In the genomic region with DNA sequence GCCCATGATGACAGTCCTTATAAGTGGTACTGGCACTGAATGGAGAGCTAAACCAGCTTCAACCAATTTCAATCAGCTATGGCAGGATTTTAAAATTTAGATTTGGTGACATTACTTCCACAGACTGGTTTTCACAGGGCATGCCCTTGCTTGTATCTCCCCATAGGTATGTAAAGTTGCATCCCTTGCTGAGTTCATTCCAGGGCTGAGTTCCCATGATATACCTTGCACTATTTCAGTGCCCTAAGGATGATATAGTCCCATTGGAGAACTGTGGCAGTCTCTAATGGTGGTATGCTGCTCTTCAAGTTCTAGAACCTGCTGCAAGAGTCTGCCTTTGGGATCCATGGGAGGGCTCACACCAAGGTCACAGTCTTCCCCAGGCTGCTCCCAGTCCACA, we compare ENCODE assay signal across 26 cellular contexts.
DNase-seq lines count a peak whose midpoint lies in the region; FAIRE-seq and TF ChIP-seq lines count a peak whose summit lies in the region.
"Had no signal": no experiment of that assay in that cellular context is flagged by ENCODE, and none has a peak within 500 bp of the region (broad histone marks: within the 10 kb centered on the region; RNA-seq: fewer than 3 reads in every experiment).

No MANE protein-coding gene starts in this region.

- H4K20me1 ChIP-seq in H1 (replicated peaks in 1 of 2; ENCODE audit: control insufficient read depth in 1 of 2, insufficient read depth in 2 of 2, low read length in 2 of 2) = no peaks in the 10 kb centered on the region
- H4K20me1 ChIP-seq: BLaER1 had no signal

- H3K4me3 ChIP-seq in bronchial epithelial cell (ENCODE audit: low read depth, low read length) (no peak overlapping the region), H1 (ENCODE audit: extremely low read depth in 1 of 4, insufficient read depth in 2 of 4, low read depth in 3 of 4, low read length in 4 of 4) (no peak overlapping the region), esophagus (ENCODE audit: low read depth in 1 of 2, low read length in 2 of 2) (no peak overlapping the region)
- H3K4me3 ChIP-seq: BLaER1, GM12878 had no signal

- no peak for TF ChIP-seq RAD21 in H1 (IDR thresholded peaks at IDR 0.05 in 1 of 2, conservative IDR thresholded peaks at IDR 0.05 in 1 of 2; ENCODE audit: low read depth in 2 of 2, low read length in 2 of 2)

- H2BK12ac ChIP-seq in H1 (ENCODE audit: low read depth, low read length) = no peak overlapping the region

- H3K14ac ChIP-seq in H1 (ENCODE audit: insufficient read length) = no peak overlapping the region

- H2AK5ac ChIP-seq in H1 (ENCODE audit: low read depth, low read length) = peak overlapping the region; percentile 47; the same call in 1 of the 2 replicates

- no peak overlapping the region for H2BK120ac ChIP-seq in H1 (replicated peaks; ENCODE audit: low read depth, low read length)

- FAIRE-seq in bronchial epithelial cell (lab: Jason Lieb, UNC) = no peak
- FAIRE-seq in H1 (lab: Jason Lieb, UNC) = no peak
- FAIRE-seq: A204.1, GM12878, GM12892, GM18507 had no signal

- POLR2A ChIA-PET in H1 (lab: Charles Lee; ENCODE audit: partially characterized antibody) = interaction anchor here (1.0 to 1.3 kb wide), 2 partner anchors 11 to 15 kb away, joined by 3 read pairs; no protein-coding TSS in a partner anchor

- TF ChIP-seq POLR2A in H1 (IDR thresholded peaks at IDR 0.05; ENCODE audit: control extremely low read depth in 1 of 2, low read depth in 2 of 2, low read length in 2 of 2) = no peak

- no peak for TF ChIP-seq EP300 in H1 (IDR thresholded peaks at IDR 0.05; ENCODE audit: borderline replicate concordance in 1 of 2, low read depth in 2 of 2, low read length in 2 of 2)

- H3K4ac ChIP-seq in H1 (replicated peaks; ENCODE audit: insufficient read length, low read depth, low read length) = no peak overlapping the region

- no peak overlapping the region; the same call in 1 of the 2 replicates for H2BK15ac ChIP-seq in H1 (ENCODE audit: low read length)

- no peaks in the 10 kb centered on the region; the same call in 1 of the 2 replicates for H3K23me2 ChIP-seq in H1 (ENCODE audit: low read depth, low read length)

- no peak overlapping the region for H3K23ac ChIP-seq in H1 (ENCODE audit: insufficient read length)

- H2AFZ ChIP-seq in H1 (ENCODE audit: low read length) = no peak overlapping the region

- no peaks in the 10 kb centered on the region for H3K79me2 ChIP-seq in H1 (ENCODE audit: control insufficient read depth in 1 of 2, insufficient read depth in 2 of 2, low read length in 2 of 2)

- DNase-seq in bronchial epithelial cell (ENCODE audit: low read depth) (peak; percentile 58), H1 (ENCODE audit: low read depth in 1 of 2, low spot score in 2 of 2) (no peak), NCI-H187 (lab: John Stamatoyannopoulos, UW) (no peak), NCI-H2107 treated with DMSO at 0.1 percent for 48 hours (lab: John Stamatoyannopoulos, UW; ENCODE audit: unreplicated experiment) (no peak)
- no peak for DNase-seq in central memory CD4-positive, alpha-beta T cell
- DNase-seq: 8988T; ACHN; BE2C; C1 segment of cervical spinal cord; CD4-positive, alpha-beta memory T cell; CD4-positive, CD25-positive, alpha-beta regulatory T cell; CD8-positive, alpha-beta memory T cell; COR-L47; DMS 273 treated with DMSO at 0.1 percent for 48 hours; DMS153; DMS53; DMS79; DND-41; EL; GDM1 had no signal

- no peaks in the 10 kb centered on the region for H3K79me1 ChIP-seq in H1 (ENCODE audit: low read depth, low read length)

- H3K9me3 ChIP-seq in H1 (ENCODE audit: insufficient read depth in 2 of 2, low read depth in 1 of 2, low read length in 1 of 2) = no peaks in the 10 kb centered on the region
- no peaks in the 10 kb centered on the region for H3K9me3 ChIP-seq in esophagus (ENCODE audit: control insufficient read depth in 2 of 2, insufficient read depth in 1 of 2, low read depth in 1 of 2, low read length in 1 of 2)
- H3K9me3 ChIP-seq: BE2C, BLaER1 had no signal

- no peak overlapping the region for H4K5ac ChIP-seq in H1 (ENCODE audit: insufficient read length, low read depth, low read length)

- no peak overlapping the region for H4K91ac ChIP-seq in H1 (replicated peaks; ENCODE audit: insufficient read length, low read length)

- H3K56ac ChIP-seq in H1 (replicated peaks; ENCODE audit: insufficient read length, low read depth, low read length) = no peak overlapping the region

- TF ChIP-seq CTCF in bronchial epithelial cell (IDR thresholded peaks at IDR 0.05; ENCODE audit: insufficient read depth, low read length, severe bottlenecking) = no peak
- TF ChIP-seq CTCF in H1 (IDR thresholded peaks at IDR 0.05; ENCODE audit: control extremely low read depth in 1 of 3, insufficient read depth in 1 of 3, low read depth in 1 of 3, low read length in 3 of 3) = no peak

- CTCF ChIA-PET in H1 (lab: Charles Lee; ENCODE audit: partially characterized antibody) = interaction anchor here (0.6 to 1.2 kb wide), 2 partner anchors 9 to 59 kb away, joined by 3 read pairs; no protein-coding TSS in a partner anchor

- H3K18ac ChIP-seq in H1 (ENCODE audit: extremely low read depth, low read length) = no peak overlapping the region

- H3K4me1 ChIP-seq in H1 (replicated peaks in 1 of 4; ENCODE audit: control insufficient read depth in 3 of 4, insufficient read depth in 4 of 4, low read length in 3 of 4) (peaks cover 0 to 3% (median 2%) of the 10 kb centered on the region in 4 experiments; a peak in 2 of 7 replicates), esophagus (ENCODE audit: control insufficient read depth in 2 of 2, insufficient read depth in 2 of 2, low read length in 1 of 2) (peaks cover 3 to 14% of the 10 kb centered on the region in 2 donors)
- H3K4me1 ChIP-seq: BE2C, BLaER1 had no signal

- H3K36me3 ChIP-seq in bronchial epithelial cell (ENCODE audit: control insufficient read depth, insufficient read depth, low read length) (no peaks in the 10 kb centered on the region), H1 (ENCODE audit: control insufficient read depth in 2 of 4, insufficient read depth in 4 of 4, low read length in 3 of 4) (no peaks in the 10 kb centered on the region), esophagus (ENCODE audit: control insufficient read depth in 2 of 2, insufficient read depth in 2 of 2, low read length in 1 of 2) (no peaks in the 10 kb centered on the region)
- H3K36me3 ChIP-seq: BE2C, BLaER1 had no signal

- H3K27ac ChIP-seq in H1 (ENCODE audit: low read depth, low read length) = no peak overlapping the region
- peak overlapping the region; percentile 21 to 59 for H3K27ac ChIP-seq in esophagus (ENCODE audit: low read depth in 2 of 2, low read length in 1 of 2)
- H3K27ac ChIP-seq: BLaER1 had no signal

- no peak overlapping the region for H3K9ac ChIP-seq in H1 (replicated peaks in 1 of 4; ENCODE audit: extremely low read depth in 1 of 4, low read depth in 3 of 4, low read length in 3 of 4)
- H3K9ac ChIP-seq: BLaER1 had no signal

- H2BK5ac ChIP-seq in H1 (ENCODE audit: low read depth, low read length) = no peak overlapping the region

- no peak overlapping the region for H4K8ac ChIP-seq in H1 (ENCODE audit: extremely low read depth, insufficient read depth, low read length)

- H3K4me2 ChIP-seq in H1 (ENCODE audit: insufficient read depth in 1 of 2, low read depth in 2 of 2, low read length in 2 of 2) = no peak overlapping the region
- H3K4me2 ChIP-seq: BLaER1 had no signal

- no peak overlapping the region for H2BK20ac ChIP-seq in H1 (ENCODE audit: low read length)

- H3K27me3 ChIP-seq in bronchial epithelial cell (ENCODE audit: control insufficient read depth, insufficient read depth, low read length) (no peaks in the 10 kb centered on the region), H1 (replicated peaks in 1 of 4; ENCODE audit: control insufficient read depth in 3 of 4, extremely low read depth in 1 of 4, insufficient read depth in 3 of 4, low read length in 3 of 4) (no peaks in the 10 kb centered on the region), esophagus (ENCODE audit: control insufficient read depth in 1 of 2, insufficient read depth in 2 of 2, low read length in 2 of 2) (no peaks in the 10 kb centered on the region)
- H3K27me3 ChIP-seq: BE2C, BLaER1 had no signal

TF ChIP-seq in H1, 55 proteins besides CTCF, POLR2A, EP300 and RAD21:
- TF ChIP-seq RNF2 (IDR thresholded peaks at IDR 0.05; ENCODE audit: borderline replicate concordance, low read depth, low read length, missing control alignments, poor library complexity, severe bottlenecking) (no peak), FOSL1 (IDR thresholded peaks at IDR 0.05; ENCODE audit: insufficient read depth, low read depth, low read length) (no peak)
